ENCODE assay signal across 19 cellular contexts in the genomic region with DNA sequence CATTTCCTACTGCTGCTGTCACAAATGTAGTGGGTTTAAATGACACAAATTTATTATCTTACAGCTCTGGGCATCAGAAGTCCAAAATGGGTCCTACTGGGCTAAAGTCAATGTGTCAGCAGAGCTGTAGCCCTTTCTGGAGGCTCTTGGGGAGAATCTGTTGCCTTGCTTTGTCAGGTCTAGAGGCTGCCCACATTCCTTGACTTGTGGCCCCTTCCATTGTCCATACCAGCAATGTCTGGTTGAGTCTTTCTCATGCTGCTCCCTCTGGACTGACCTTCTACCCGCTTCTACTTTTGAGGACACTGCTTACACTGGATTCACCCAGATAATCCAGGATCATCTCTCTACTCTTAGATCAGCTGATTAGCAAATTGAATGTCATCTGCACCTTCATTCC. TPM values are rescaled to one million over a fixed set of nuclear protein-coding genes. Genes with fewer than 3 reads are reported as not detected.
"Had no signal": no experiment of that assay in that cellular context is flagged by ENCODE, and none has a peak within 500 bp of the region (broad histone marks: within the 10 kb centered on the region; RNA-seq: fewer than 3 reads in every experiment).

No MANE protein-coding gene starts in this region.

- H3K36me3 ChIP-seq: gastroesophageal sphincter, pancreas, tibial artery had no signal

- ATAC-seq: gastroesophageal sphincter; left lobe of liver; mucosa of descending colon; natural killer cell; pancreas; right cardiac atrium; stimulated activated naive CD8-positive, alpha-beta T cell treated with anti-CD3 and anti-CD28 coated beads, Interleukin-15, Interleukin-2, amounts not matched to agents 100 U/mL and 50 U/mL, for 24 hours had no signal

- H3K4me3 Mint-ChIP-seq: natural killer cell had no signal

- H3K27me3 ChIP-seq: esophagus squamous epithelium, gastroesophageal sphincter, pancreas, tibial artery had no signal

- DNase-seq: effector memory CD4-positive, alpha-beta T cell; esophagus squamous epithelium; foreskin fibroblast; glutamatergic neuron; islet precursor cell; mammary epithelial cell; mucosa of descending colon; natural killer cell; occipital lobe; pancreas; right cardiac atrium; stimulated activated CD4-positive, alpha-beta T cell treated with anti-CD3 and anti-CD28 coated beads, Interleukin-2, amount 100 ng/mL, for 48 hours; stimulated activated naive CD8-positive, alpha-beta T cell treated with anti-CD3 and anti-CD28 coated beads, Interleukin-15, Interleukin-2, amounts not matched to agents 100 U/mL and 50 U/mL, for 24 hours; tibial artery had no signal

- H3K9me3 Mint-ChIP-seq: natural killer cell had no signal

- FAIRE-seq: endometrium, pancreas had no signal

- H3K4me2 ChIP-seq: smooth muscle cell had no signal

- H3K4me3 ChIP-seq: esophagus squamous epithelium, gastroesophageal sphincter, mucosa of descending colon, pancreas, smooth muscle cell, tibial artery had no signal

- H3K36me3 Mint-ChIP-seq: natural killer cell had no signal

- H3K9me3 ChIP-seq: esophagus squamous epithelium, gastroesophageal sphincter, mucosa of descending colon, pancreas, tibial artery had no signal

- H3K27ac ChIP-seq: tibial artery had no signal

RNA-seq across cellular contexts. Expression of a gene that starts 3.0 kb away (rescaled TPM):
- total RNA-seq: left lobe of liver, progenitor cell of endocrine pancreas had no signal
- polyA plus RNA-seq: smooth muscle cell had no signal
